ENCODE assay signal across 14 cellular contexts in genomic region chr3:31755911-31756658, GRCh38.
A peak's percentile ranks its signal among the peaks of the same experiment; 100 is the strongest.
DNase-seq lines count a peak whose midpoint lies in the region; ATAC-seq, FAIRE-seq and TF ChIP-seq lines count a peak whose summit lies in the region.
"Had no signal": no experiment of that assay in that cellular context is flagged by ENCODE, and none has a peak within 500 bp of the region (broad histone marks: within the 10 kb centered on the region; RNA-seq: fewer than 3 reads in every experiment).

No MANE protein-coding gene starts in this region.

- H3K4me3 Mint-ChIP-seq in IgD-negative memory B cell: peak overlapping the region in 2 of 4 donors; percentile 35 to 62
- H3K4me3 Mint-ChIP-seq in GM23338: no peak overlapping the region

- ATAC-seq in GM23338 (no peak), GM18868 (IDR thresholded peaks at IDR 0.05; ENCODE audit: unreplicated experiment) (no peak)

- H3K79me2 ChIP-seq in SU-DHL-6 (ENCODE audit: insufficient read depth, low read length) (peaks cover 87% of the 10 kb centered on the region), GM23338 (replicated peaks; ENCODE audit: insufficient read depth) (peaks cover 55% of the 10 kb centered on the region)

- H3K27ac Mint-ChIP-seq in IgD-negative memory B cell: peak overlapping the region; percentile 68 to 78 (median 71)
- H3K27ac Mint-ChIP-seq in GM23338: no peak overlapping the region

- no peak overlapping the region for H3K9ac ChIP-seq in SU-DHL-6 (ENCODE audit: low read length)

- H3K36me3 Mint-ChIP-seq in IgD-negative memory B cell (peaks cover 10% of the 10 kb centered on the region), GM23338 (ENCODE audit: low read depth) (peaks cover 18% of the 10 kb centered on the region; the same call in 2 of the 3 replicates)

- FAIRE-seq in bronchial epithelial cell (lab: Jason Lieb, UNC): no peak
- FAIRE-seq: H1 had no signal

- H3K27me3 Mint-ChIP-seq in IgD-negative memory B cell (no peaks in the 10 kb centered on the region), GM23338 (ENCODE audit: insufficient read depth, low read depth, poor library complexity) (peaks cover 4% of the 10 kb centered on the region)

- DNase-seq in bronchial epithelial cell (ENCODE audit: low read depth) (peak; percentile 23), middle frontal gyrus (ENCODE audit: extremely low spot score, low spot score) (no peak), GM23338 (ENCODE audit: low spot score) (no peak)
- DNase-seq in stimulated activated CD4-positive, alpha-beta T cell treated with anti-CD3 and anti-CD28 coated beads, Interleukin-1b, Interleukin-23, amount 100 ng/mL, for 48 hours: peak; percentile 67
- DNase-seq: Caco-2, hypothalamus, mammary epithelial cell, NCI-H1417, NCI-H774 had no signal

- H3K4me2 ChIP-seq in SU-DHL-6 (ENCODE audit: low read depth, low read length, poor library complexity, severe bottlenecking): no peak overlapping the region
- no peak overlapping the region for H3K4me2 ChIP-seq in GM23338

- H4K20me1 ChIP-seq in SU-DHL-6 (ENCODE audit: low read depth, low read length): 0 out of 2 replicates have a peak, but pooled peaks cover 7% of the 10 kb centered on the region
- H4K20me1 ChIP-seq in GM23338 (replicated peaks; ENCODE audit: insufficient read depth): peaks cover 8% of the 10 kb centered on the region

- H3K27me3 ChIP-seq in SU-DHL-6 (ENCODE audit: low read length) (no peaks in the 10 kb centered on the region), bronchial epithelial cell (ENCODE audit: control insufficient read depth, insufficient read depth, low read length) (no peaks in the 10 kb centered on the region), GM23338 (ENCODE audit: insufficient read depth) (no peaks in the 10 kb centered on the region)
- H3K27me3 ChIP-seq: ascending aorta had no signal

- H3K27ac ChIP-seq in SU-DHL-6 (ENCODE audit: low read depth, low read length) (peak overlapping the region; percentile 2; the same call in 1 of the 2 replicates), GM23338 (ENCODE audit: low read depth) (no peak overlapping the region)
- H3K27ac ChIP-seq: ascending aorta had no signal

- no peaks in the 10 kb centered on the region for H3K9me2 ChIP-seq in SU-DHL-6 (replicated peaks; ENCODE audit: insufficient read depth, low read length)
- H3K9me2 ChIP-seq in GM23338 (ENCODE audit: insufficient read depth): no peaks in the 10 kb centered on the region

- H3K9me3 Mint-ChIP-seq in IgD-negative memory B cell: no peaks in the 10 kb centered on the region
- peaks cover 3% of the 10 kb centered on the region; the same call in 2 of the 3 replicates for H3K9me3 Mint-ChIP-seq in GM23338

- H3F3A ChIP-seq in SU-DHL-6 (ENCODE audit: insufficient read depth) (peaks cover 3% of the 10 kb centered on the region; the same call in 1 of the 2 replicates), GM23338 (replicated peaks; ENCODE audit: low read depth) (no peaks in the 10 kb centered on the region)

- no peaks in the 10 kb centered on the region; the same call in none of the 2 replicates for H3K4me1 ChIP-seq in GM23338 (ENCODE audit: insufficient read depth)

- TF ChIP-seq CTCF in SU-DHL-6 (IDR thresholded peaks at IDR 0.05; ENCODE audit: insufficient read depth, low read length, poor library complexity, severe bottlenecking): no peak
- no peak for TF ChIP-seq CTCF in bronchial epithelial cell (IDR thresholded peaks at IDR 0.05; ENCODE audit: insufficient read depth, low read length, severe bottlenecking)
- no peak for TF ChIP-seq CTCF in GM23338 (conservative IDR thresholded peaks at IDR 0.05; ENCODE audit: low read depth in 2 of 2)

- H3K36me3 ChIP-seq in SU-DHL-6 (ENCODE audit: low read length) (no peaks in the 10 kb centered on the region), bronchial epithelial cell (ENCODE audit: control insufficient read depth, insufficient read depth, low read length) (no peaks in the 10 kb centered on the region), GM23338 (ENCODE audit: insufficient read depth) (no peaks in the 10 kb centered on the region)
- H3K36me3 ChIP-seq: ascending aorta had no signal

- H2AFZ ChIP-seq in SU-DHL-6 (ENCODE audit: low read depth, low read length, severe bottlenecking): no peak overlapping the region
- no peak overlapping the region for H2AFZ ChIP-seq in GM23338

- no peaks in the 10 kb centered on the region for H3K9me3 ChIP-seq in SU-DHL-6 (ENCODE audit: insufficient read depth, low read length)
- H3K9me3 ChIP-seq: ascending aorta, Caco-2 had no signal

- H3K4me3 ChIP-seq in SU-DHL-6 (ENCODE audit: insufficient read depth, low read length, poor library complexity, severe bottlenecking): no peak overlapping the region
- no peak overlapping the region for H3K4me3 ChIP-seq in bronchial epithelial cell (ENCODE audit: low read depth, low read length)
- H3K4me3 ChIP-seq in GM23338: no peak overlapping the region

- peaks cover 53 to 61% (median 58%) of the 10 kb centered on the region in 3 donors for H3K4me1 Mint-ChIP-seq in IgD-negative memory B cell
- H3K4me1 Mint-ChIP-seq in GM23338: peaks cover 26% of the 10 kb centered on the region

TF ChIP-seq in GM23338, 12 proteins besides CTCF, POLR2A, EP300 and RAD21 (continues in another document):
- no peak for TF ChIP-seq REST (IDR thresholded peaks at IDR 0.05; ENCODE audit: unreplicated experiment)
- no peak for TF ChIP-seq JUNB (IDR thresholded peaks at IDR 0.05; ENCODE audit: unreplicated experiment)
- no peak for TF ChIP-seq CREB1 (CRISPR knock-in tag; IDR thresholded peaks at IDR 0.05; ENCODE audit: low read depth)
- TF ChIP-seq STAT1 (IDR thresholded peaks at IDR 0.05; ENCODE audit: unreplicated experiment): no peak
- TF ChIP-seq POLR2AphosphoS5 (IDR thresholded peaks at IDR 0.05; ENCODE audit: low read depth): no peak
- TF ChIP-seq NANOG (IDR thresholded peaks at IDR 0.05; ENCODE audit: borderline replicate concordance): no peak
- no peak for TF ChIP-seq ZNF331 (CRISPR knock-in tag; IDR thresholded peaks at IDR 0.05; ENCODE audit: low read depth)
- no peak for TF ChIP-seq ETS1 (IDR thresholded peaks at IDR 0.05)
- no peak for TF ChIP-seq ZNF114 (CRISPR knock-in tag; IDR thresholded peaks at IDR 0.05)
- no peak for TF ChIP-seq EZH2 (IDR thresholded peaks at IDR 0.05; ENCODE audit: low read depth, unreplicated experiment)
- no peak for TF ChIP-seq EZH2phosphoT487 (IDR thresholded peaks at IDR 0.05; ENCODE audit: unreplicated experiment)

Comparison
In these comparisons a context has a peak if more than half of its experiments do, and no peak if none do; other contexts are left out.
1. DNase-seq: peak in bronchial epithelial cell (single experiment) and stimulated activated CD4-positive, alpha-beta T cell treated with anti-CD3 and anti-CD28 coated beads, Interleukin-1b, Interleukin-23, amount 100 ng/mL, for 48 hours (single experiment); none in middle frontal gyrus (single experiment) and GM23338 (single experiment).